In the genomic region with DNA sequence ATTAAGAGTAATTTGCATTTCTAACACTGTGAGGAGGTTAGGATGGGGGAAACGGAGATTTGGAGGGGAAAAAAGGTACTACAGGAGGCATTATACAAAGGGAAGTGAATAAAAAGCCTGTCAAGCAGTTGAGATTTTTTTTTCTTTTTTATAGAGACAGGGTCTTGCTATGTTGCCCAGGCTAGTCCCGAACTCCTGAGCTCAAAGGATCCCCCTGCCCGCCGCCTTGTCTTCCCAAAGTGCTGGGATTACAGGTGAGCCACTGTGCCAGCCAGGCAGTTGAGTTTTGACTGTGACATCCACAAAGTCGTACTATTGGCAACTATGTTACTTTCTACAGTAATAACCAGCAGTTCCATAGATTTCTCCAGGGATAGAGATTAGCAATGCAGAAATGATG, we compare ENCODE assay signal across 24 cellular contexts. TPM values are rescaled to one million over a fixed set of nuclear protein-coding genes. Genes with fewer than 3 reads are reported as not detected.
A peak's percentile ranks its signal among the peaks of the same experiment; 100 is the strongest.
DNase-seq lines count a peak whose midpoint lies in the region; ATAC-seq, FAIRE-seq and TF ChIP-seq lines count a peak whose summit lies in the region.
"Had no signal": no experiment of that assay in that cellular context is flagged by ENCODE, and none has a peak within 500 bp of the region (broad histone marks: within the 10 kb centered on the region; RNA-seq: fewer than 3 reads in every experiment).

No MANE protein-coding gene starts in this region.

- POLR2A ChIA-PET in HepG2 (lab: Yijun Ruan, JAX) = no interaction called here
- POLR2A ChIA-PET in GM12878 (lab: Charles Lee) = interaction anchor here (0.7 to 1.3 kb wide), 2 partner anchors 8 to 30 kb away, joined by 5 read pairs; no protein-coding TSS in a partner anchor

- TF ChIP-seq EP300 in HepG2 (IDR thresholded peaks at IDR 0.05; ENCODE audit: low read depth in 2 of 2, low read length in 2 of 2) (no peak), HepG2 (CRISPR knock-in tag; IDR thresholded peaks at IDR 0.05; ENCODE audit: borderline replicate concordance) (no peak), GM12878 (IDR thresholded peaks at IDR 0.05; ENCODE audit: borderline replicate concordance in 1 of 2, control insufficient read depth in 1 of 2, low read depth in 2 of 2, low read length in 2 of 2) (no peak)

- H3K9me3 Mint-ChIP-seq in IgD-negative memory B cell = no peaks in the 10 kb centered on the region
- H3K9me3 Mint-ChIP-seq: H9 had no signal

- no peak for FAIRE-seq in HepG2 (lab: Jason Lieb, UNC)
- FAIRE-seq in GM12878 (lab: Jason Lieb, UNC) = no peak
- FAIRE-seq: G401.6 had no signal

- RAD21 ChIA-PET in GM12878 (lab: Charles Lee; ENCODE audit: unreplicated experiment) = interaction anchor here (0.6 kb wide), 1 partner anchor 208 kb away, joined by 5 read pairs; no protein-coding TSS in a partner anchor

- H3K4me2 ChIP-seq in HepG2 (ENCODE audit: low read depth, low read length) = 0 out of 2 replicates have a peak overlapping the region, but pooled peaks have one; percentile 10
- H3K4me2 ChIP-seq in GM12878 (ENCODE audit: control insufficient read depth, insufficient read depth) = peak overlapping the region; percentile 96
- no peak overlapping the region for H3K4me2 ChIP-seq in trophoblast cell (ENCODE audit: low read length)
- H3K4me2 ChIP-seq: KMS-11 had no signal

- TF ChIP-seq RAD21 in HepG2 (CRISPR knock-in tag; IDR thresholded peaks at IDR 0.05) (no peak), GM12878 (IDR thresholded peaks at IDR 0.05; ENCODE audit: insufficient read depth, low read depth, low read length) (no peak)

- no peak overlapping the region for H3K23ac ChIP-seq in trophoblast cell (ENCODE audit: low read length)

- no peak for ATAC-seq in HepG2
- ATAC-seq in right lobe of liver = no peak
- ATAC-seq in GM12878 = no peak
- no peak for ATAC-seq in GM18511 (IDR thresholded peaks at IDR 0.05; ENCODE audit: unreplicated experiment)
- ATAC-seq: Right ventricle myocardium inferior had no signal

- H2BK5ac ChIP-seq in trophoblast cell (ENCODE audit: low read depth, low read length, poor library complexity) = no peak overlapping the region

- H3K4me1 ChIP-seq in HepG2 (ENCODE audit: insufficient read depth, low read length) = peaks cover 60% of the 10 kb centered on the region
- peaks cover 0 to 26% (median 5%) of the 10 kb centered on the region in 4 donors for H3K4me1 ChIP-seq in right lobe of liver
- peaks cover 17% of the 10 kb centered on the region for H3K4me1 ChIP-seq in GM12878 (ENCODE audit: control insufficient read depth, insufficient read depth, low read length)
- peaks cover 0 to 2% of the 10 kb centered on the region in 2 experiments for H3K4me1 ChIP-seq in trophoblast cell (ENCODE audit: control insufficient read depth in 1 of 2, insufficient read depth in 2 of 2, low read length in 2 of 2)

- H3K36me3 ChIP-seq in HepG2 (replicated peaks in 1 of 2; ENCODE audit: control insufficient read depth in 1 of 2, insufficient read depth in 2 of 2, low read length in 2 of 2) (peaks cover 0 to 26% of the 10 kb centered on the region in 2 experiments; a peak in 2 of 5 replicates), right lobe of liver (no peaks in the 10 kb centered on the region), GM12878 (ENCODE audit: control insufficient read depth in 2 of 2, insufficient read depth in 2 of 2, low read length in 1 of 2) (no peaks in the 10 kb centered on the region), trophoblast cell (ENCODE audit: control insufficient read depth in 1 of 2, insufficient read depth in 2 of 2, low read length in 2 of 2) (no peaks in the 10 kb centered on the region)

- H3K4ac ChIP-seq in trophoblast cell (ENCODE audit: low read depth, low read length) = peak overlapping the region; percentile 37

- CTCF ChIA-PET in HepG2 (lab: Yijun Ruan, JAX; ENCODE audit: low intra/inter-chr PET ratio, low total read pairs) (no interaction called here), GM12878 (lab: Yijun Ruan, JAX) (interaction anchor here (0.9 to 1.9 kb wide), 3 partner anchors 72 to 152 kb away, joined by 3 to 4 read pairs (median 4); a partner anchor contains a TSS)

- H3K9me3 ChIP-seq in HepG2 (ENCODE audit: low read length) (no peaks in the 10 kb centered on the region), right lobe of liver (no peaks in the 10 kb centered on the region), GM12878 (replicated peaks; ENCODE audit: control insufficient read depth, insufficient read depth, low read length) (no peaks in the 10 kb centered on the region), trophoblast cell (ENCODE audit: insufficient read depth, low read depth, low read length) (no peaks in the 10 kb centered on the region)
- H3K9me3 ChIP-seq: SJSA1 had no signal

- DNase-seq in HepG2 (ENCODE audit: low spot score) (no peak), right lobe of liver (no peak), GM12878 (ENCODE audit: low read depth, low spot score) (no peak), trophoblast cell (no peak), G401 (ENCODE audit: low spot score) (no peak), kidney tubule cell (ENCODE audit: low spot score) (no peak)
- DNase-seq: AML-193, COR-L47, DND-41, H9, NCI-H1105, NCI-H2081, NCI-H2171, NCI-H345, NCI-H524, NCI-H774 had no signal

- no peak overlapping the region for H4K91ac ChIP-seq in trophoblast cell (ENCODE audit: low read depth, low read length)

- in situ Hi-C loops in HepG2 (cut with HindIII; ENCODE audit: extremely low pct_ligation_motif_present, low pct_unique_long_range_greater_than_20kb) = no loop called here
- in situ Hi-C loops in GM12878 (cut with MboI) = no loop called here
- in situ Hi-C loops in G401 (cut with HindIII; ENCODE audit: low sequenced_read_pairs) = no loop called here

- no peak overlapping the region for H2BK120ac ChIP-seq in trophoblast cell (ENCODE audit: insufficient read depth, low read length, poor library complexity)

- no peak overlapping the region for H3K18ac ChIP-seq in trophoblast cell (ENCODE audit: low read length)

- H3K4me1 Mint-ChIP-seq in IgD-negative memory B cell = peaks cover 16 to 41% (median 38%) of the 10 kb centered on the region in 3 donors

- H2BK12ac ChIP-seq in trophoblast cell (ENCODE audit: low read length) = no peak overlapping the region

- H3K14ac ChIP-seq in trophoblast cell (ENCODE audit: low read length) = no peak overlapping the region

- H2AFZ ChIP-seq in HepG2 (ENCODE audit: low read length) (no peak overlapping the region), GM12878 (ENCODE audit: control insufficient read depth, low read depth, low read length) (no peak overlapping the region), trophoblast cell (ENCODE audit: insufficient read depth, low read length, poor library complexity) (no peak overlapping the region)

- H3K36me3 Mint-ChIP-seq in IgD-negative memory B cell = peaks cover 10% of the 10 kb centered on the region

- peaks cover 4% of the 10 kb centered on the region for H3K79me1 ChIP-seq in trophoblast cell (ENCODE audit: low read length)

- SMC1A ChIA-PET in GM12878 (lab: Charles Lee; ENCODE audit: uncharacterized antibody, unreplicated experiment) = interaction anchor here (0.9 to 1.0 kb wide), 2 partner anchors 82 to 429 kb away, joined by 3 to 4 read pairs; partner anchors contain the start of gene WDR47

- H2AK5ac ChIP-seq in trophoblast cell (ENCODE audit: low read length) = no peak overlapping the region

- peaks cover 42% of the 10 kb centered on the region for H3K79me2 ChIP-seq in HepG2 (ENCODE audit: insufficient read depth, low read length)
- peaks cover 28% of the 10 kb centered on the region for H3K79me2 ChIP-seq in GM12878 (ENCODE audit: control insufficient read depth, insufficient read depth, low read length)
- peaks cover 3% of the 10 kb centered on the region for H3K79me2 ChIP-seq in trophoblast cell (ENCODE audit: control insufficient read depth, insufficient read depth, low read length, poor library complexity)

- WGBS in HepG2 (ENCODE audit: low lambda C conversion rate) = 95% methylated on average over 5 of the region's 5 CpGs
- 100% methylated on average over 3 of the region's 5 CpGs for WGBS in right lobe of liver (ENCODE audit: insufficient coverage, low coverage, low lambda C conversion rate, missing lambda C conversion rate)
- WGBS in GM12878 (ENCODE audit: insufficient coverage, insufficient replicate concordance, low lambda C conversion rate, missing lambda C conversion rate) = 66% methylated on average over 5 of the region's 5 CpGs
- WGBS in trophoblast cell (ENCODE audit: extremely low coverage, insufficient coverage, insufficient read length) = no CpG with 5 or more reads among the region's 5 CpGs

- H3K27ac ChIP-seq in HepG2 (ENCODE audit: extremely low read length, insufficient read depth, low read length) = no peak overlapping the region
- no peak overlapping the region for H3K27ac ChIP-seq in right lobe of liver
- H3K27ac ChIP-seq in GM12878 (ENCODE audit: control insufficient read depth, insufficient read depth) = no peak overlapping the region
- no peak overlapping the region for H3K27ac ChIP-seq in trophoblast cell (ENCODE audit: low read depth, low read length)
- H3K27ac ChIP-seq: C4-2B, HL-60, KMS-11, SJSA1 had no signal

- H3K27ac Mint-ChIP-seq in IgD-negative memory B cell = peak overlapping the region in 2 of 3 donors; percentile 23 to 71
- H3K27ac Mint-ChIP-seq: H9 had no signal

- peak overlapping the region in 2 of 4 donors; percentile 24 for H3K4me3 Mint-ChIP-seq in IgD-negative memory B cell
- H3K4me3 Mint-ChIP-seq: H9 had no signal

- no peaks in the 10 kb centered on the region for H4K20me1 ChIP-seq in HepG2 (ENCODE audit: insufficient read depth, low read length)
- no peaks in the 10 kb centered on the region for H4K20me1 ChIP-seq in GM12878 (ENCODE audit: control insufficient read depth, insufficient read depth)

- no peak for TF ChIP-seq POLR2A in HepG2 (IDR thresholded peaks at IDR 0.05; ENCODE audit: insufficient read depth in 1 of 2, low read depth in 2 of 2, low read length in 2 of 2)
- TF ChIP-seq POLR2A in right lobe of liver (IDR thresholded peaks at IDR 0.05) = no peak
- TF ChIP-seq POLR2A in GM12878 (IDR thresholded peaks at IDR 0.05; ENCODE audit: low read depth, low read length) = no peak

- TF ChIP-seq CTCF in HepG2 (CRISPR knock-in tag; IDR thresholded peaks at IDR 0.05) (no peak), right lobe of liver (IDR thresholded peaks at IDR 0.05) (no peak), GM12878 (IDR thresholded peaks at IDR 0.05 in 2 of 3, conservative IDR thresholded peaks at IDR 0.05 in 1 of 3; ENCODE audit: control insufficient read depth in 2 of 3, extremely low read depth in 1 of 3, insufficient read depth in 1 of 3, low read depth in 3 of 3, low read length in 3 of 3) (no peak)

- no peaks in the 10 kb centered on the region for H3K27me3 Mint-ChIP-seq in IgD-negative memory B cell

- H3K4me3 ChIP-seq in HepG2 (replicated peaks in 1 of 3; ENCODE audit: insufficient read depth in 1 of 3, low read depth in 2 of 3, low read length in 3 of 3) = no peak overlapping the region
- no peak overlapping the region for H3K4me3 ChIP-seq in right lobe of liver
- H3K4me3 ChIP-seq in GM12878 = peak overlapping the region; percentile 49; the same call in 1 of the 2 replicates
- no peak overlapping the region for H3K4me3 ChIP-seq in trophoblast cell (ENCODE audit: low read depth, low read length)
- H3K4me3 ChIP-seq: SJSA1 had no signal

- H3K27me3 ChIP-seq in HepG2 (ENCODE audit: control insufficient read depth in 1 of 2, insufficient read depth in 2 of 2, low read length in 2 of 2) (no peaks in the 10 kb centered on the region; a peak in 1 of 5 replicates), right lobe of liver (no peaks in the 10 kb centered on the region), GM12878 (replicated peaks in 1 of 2; ENCODE audit: control insufficient read depth in 2 of 2, insufficient read depth in 2 of 2, low read length in 1 of 2) (no peaks in the 10 kb centered on the region), trophoblast cell (ENCODE audit: insufficient read depth, low read length) (no peaks in the 10 kb centered on the region)
- H3K27me3 ChIP-seq: SJSA1 had no signal

- H4K8ac ChIP-seq in trophoblast cell (ENCODE audit: low read depth, low read length) = no peak overlapping the region

- no peak overlapping the region for H3K9ac ChIP-seq in HepG2 (ENCODE audit: insufficient read depth, low read depth, low read length)
- no peak overlapping the region for H3K9ac ChIP-seq in GM12878 (ENCODE audit: control insufficient read depth, insufficient read depth, low read length)
- no peak overlapping the region for H3K9ac ChIP-seq in trophoblast cell (ENCODE audit: low read length)
- H3K9ac ChIP-seq: KMS-11 had no signal

- BruUV-seq in HepG2 (replicated peaks; lab: Mats Ljungman, UMichigan) (no TSS peak), GM12878 (replicated peaks; lab: Mats Ljungman, UMichigan) (no TSS peak)

- H4K12ac ChIP-seq in trophoblast cell (ENCODE audit: low read depth, low read length) = no peak overlapping the region

- intact Hi-C loops in HepG2 (cut with micrococcal nuclease; ENCODE audit: unreplicated experiment) = loop anchor here (10.0 kb wide), 1 partner anchor 154 kb away; the partner anchor contains the start of gene ELAPOR1
- intact Hi-C loops in right lobe of liver (cut with DNase I) = no loop called here
- intact Hi-C loops in GM12878 (cut with micrococcal nuclease; ENCODE audit: unreplicated experiment) = loop anchor here (5.0 kb wide), 1 partner anchor 152 kb away; the partner anchor contains the start of gene ELAPOR1

RNA-seq across cellular contexts. Expression of gene CLCC1, which starts 2.6 kb away (rescaled TPM):
- total RNA-seq in HepG2 (2016; rRNA removed; fragmentation: Illumina TruSeq; extraction: Trizol) = 14.1 and 25.8 TPM in 2 replicates
- 3.1 and 3.8 TPM in 2 replicates for total RNA-seq in HepG2 (2016; cell fraction: cytosol; rRNA removed; fragmentation: Illumina TruSeq; extraction: Trizol; ENCODE audit: low read depth)
- 15.7 and 25.2 TPM in 2 replicates for total RNA-seq in HepG2 (2016; cell fraction: insoluble cytoplasmic fraction; rRNA removed; fragmentation: Illumina TruSeq; extraction: Trizol)
- 5.3 and 6.0 TPM in 2 replicates for total RNA-seq in HepG2 (2016; cell fraction: membrane; rRNA removed; fragmentation: Illumina TruSeq; extraction: Trizol)
- 28.4 and 33.3 TPM in 2 replicates for total RNA-seq in HepG2 (2016; cell fraction: nucleus; rRNA removed; fragmentation: Illumina TruSeq; extraction: Trizol)
- polyA plus RNA-seq in HepG2 (2011; rRNA removed) = 16.0 and 16.2 TPM in 2 replicates
- polyA plus RNA-seq in HepG2 (2011; cell fraction: cytosol; rRNA removed) = 7.9 and 11.3 TPM in 2 replicates
- 11.7 and 14.6 TPM in 2 replicates for polyA plus RNA-seq in HepG2 (2011; cell fraction: nucleus; rRNA removed)
- polyA plus RNA-seq in HepG2 (2012) = 12.7 and 14.0 TPM in 2 replicates
- 0.96 and 1.6 TPM in 2 replicates for polyA plus RNA-seq in HepG2 (2016; cell fraction: cytosol; fragmentation: Illumina TruSeq; extraction: Trizol; ENCODE audit: low read depth)
- polyA plus RNA-seq in HepG2 (2016; cell fraction: insoluble cytoplasmic fraction; fragmentation: Illumina TruSeq; extraction: Trizol; ENCODE audit: low read depth) = 9.5 and 11.1 TPM in 2 replicates
- polyA plus RNA-seq in HepG2 (2016; cell fraction: membrane; fragmentation: Illumina TruSeq; extraction: Trizol; ENCODE audit: low read depth) = 2.4 and 2.5 TPM in 2 replicates
- 32.1 and 35.6 TPM in 2 replicates for polyA plus RNA-seq in HepG2 (2016; cell fraction: nucleus; fragmentation: Illumina TruSeq; extraction: Trizol; ENCODE audit: insufficient read depth, low read depth)
- 7.9 and 14.5 TPM in 2 replicates for polyA minus RNA-seq in HepG2 (2011; rRNA and poly(A)+ RNA removed; ENCODE audit: low replicate concordance)
- polyA minus RNA-seq in HepG2 (2011; cell fraction: cytosol; rRNA and poly(A)+ RNA removed) = 11.6 and 17.9 TPM in 2 replicates
- 22.0 and 24.9 TPM in 2 replicates for polyA minus RNA-seq in HepG2 (2011; cell fraction: nucleus; rRNA and poly(A)+ RNA removed)
- total RNA-seq in right lobe of liver = 10 to 100 TPM; 14.1 to 22.1 (median 19.5) TPM
- 10.9 TPM for polyA plus RNA-seq in IgD-negative memory B cell
- 40.2 and 45.4 TPM in 2 replicates for total RNA-seq in GM12878 (2013; cell fraction: nucleolus; rRNA removed)
- 11.9 and 13.8 TPM in 2 replicates for total RNA-seq in GM12878 (2014; rRNA removed)
- total RNA-seq in GM12878 (2014; rRNA removed; fragmentation: Illumina TruSeq; extraction: Trizol) = 16.0 and 16.8 TPM in 2 replicates
- 19.3 and 19.6 TPM in 2 replicates for total RNA-seq in GM12878 (2021)
- polyA plus RNA-seq in GM12878 (2011; ENCODE audit: low read depth) = 10.5 TPM
- polyA plus RNA-seq in GM12878 (2011; rRNA removed) = 25.8 and 39.4 TPM in 2 replicates
- 11.2 and 12.2 TPM in 2 replicates for polyA plus RNA-seq in GM12878 (2011; cell fraction: cytosol; rRNA removed)
- polyA plus RNA-seq in GM12878 (2011; cell fraction: nucleus; rRNA removed) = 13.2 and 13.3 TPM in 2 replicates
- 12.9 and 15.1 TPM in 2 replicates for polyA plus RNA-seq in GM12878 (2012)
- 14.6 and 15.5 TPM in 2 replicates for polyA plus RNA-seq in GM12878 (2014; fragmentation: Illumina TruSeq; extraction: Trizol)
- polyA plus RNA-seq in GM12878 (2014; fragmentation: Nextera tagmentation; extraction: Ambion mirVana) = 10 to 100 TPM; 12.7 to 13.3 TPM
- polyA plus RNA-seq in GM12878 (2014; rRNA removed) = 15.5 TPM in 2 replicates
- 10 to 100 TPM; 21.6 to 22.3 TPM for polyA plus RNA-seq in GM12878 (2016; fragmentation: Nextera tagmentation; extraction: Ambion mirVana)
- 11.5 and 13.8 TPM in 2 replicates for polyA minus RNA-seq in GM12878 (2011; rRNA and poly(A)+ RNA removed)
- polyA minus RNA-seq in GM12878 (2011; cell fraction: cytosol; rRNA and poly(A)+ RNA removed) = 4.3 and 11.0 TPM in 2 replicates
- polyA minus RNA-seq in GM12878 (2011; cell fraction: nucleus; rRNA and poly(A)+ RNA removed) = 4.1 and 7.1 TPM in 2 replicates
- polyA plus RNA-seq in trophoblast cell (2013) = 20.5 and 20.8 TPM in 2 replicates
- total RNA-seq in G401 (2014; rRNA removed; shearing (Covaris generic)) = 16.6 and 34.7 TPM in 2 replicates

Comparison
In these comparisons a context has a peak if more than half of its experiments do, and no peak if none do; other contexts are left out.
1. intact Hi-C loops: an anchor here in HepG2 (10.0 kb wide) and GM12878 (5.0 kb wide); none called in right lobe of liver.